2 cellular contexts compared by ENCODE assay signal in genomic region chr1:165894591-165894990, GRCh38.
TF ChIP-seq lines count a peak whose summit lies in the region.

No MANE protein-coding gene starts in this region.

TF ChIP-seq in H1, 55 proteins besides CTCF, POLR2A, EP300 and RAD21:
- TF ChIP-seq BCL11A (IDR thresholded peaks at IDR 0.05; ENCODE audit: low read depth in 2 of 2, low read length in 2 of 2) (no peak), CBX8 (IDR thresholded peaks at IDR 0.05; ENCODE audit: borderline replicate concordance, low read depth, low read length) (no peak), TAF1 (IDR thresholded peaks at IDR 0.05; ENCODE audit: low read depth, low read length) (no peak), CHD1 (IDR thresholded peaks at IDR 0.05; ENCODE audit: low read depth, low read length) (no peak), RBBP5 (IDR thresholded peaks at IDR 0.05; ENCODE audit: borderline replicate concordance, low read depth, low read length) (no peak), TAF7 (optimal IDR thresholded peaks at IDR 0.05; ENCODE audit: borderline replicate concordance, low read depth, low read length) (no peak), EGR1 (IDR thresholded peaks at IDR 0.05; ENCODE audit: borderline replicate concordance, low read depth, low read length) (no peak)

TF ChIP-seq in WTC11, 78 proteins besides CTCF, POLR2A, EP300 and RAD21:
- TF ChIP-seq CREM (CRISPR knock-in tag; IDR thresholded peaks at IDR 0.05), result no peak
TF ChIP-seq in WTC11: peak in this region for 0.
